ENCODE assay signal across 3 cellular contexts in genomic region chr2:172613610-172614231, GRCh38.
TF ChIP-seq lines count a peak whose summit lies in the region.

No MANE protein-coding gene starts in this region.

TF ChIP-seq in A549, 52 proteins besides CTCF, POLR2A, EP300 and RAD21:
- no peak for TF ChIP-seq EHF (CRISPR knock-in tag; IDR thresholded peaks at IDR 0.05)
- TF ChIP-seq EHMT2 (IDR thresholded peaks at IDR 0.05; ENCODE audit: low read depth) = no peak
- TF ChIP-seq SMC3 (IDR thresholded peaks at IDR 0.05) = peak; percentile 27; the same call in 1 of the 3 replicates
- TF ChIP-seq NFE2L2 (conservative IDR thresholded peaks at IDR 0.05; ENCODE audit: low read length) = no peak
- TF ChIP-seq FOXS1 (CRISPR knock-in tag; IDR thresholded peaks at IDR 0.05) = no peak
TF ChIP-seq in A549: peak in this region for 1.

TF ChIP-seq in GM23338, 12 proteins besides CTCF, POLR2A, EP300 and RAD21 (continues in another document):
- TF ChIP-seq, protein P1, sequence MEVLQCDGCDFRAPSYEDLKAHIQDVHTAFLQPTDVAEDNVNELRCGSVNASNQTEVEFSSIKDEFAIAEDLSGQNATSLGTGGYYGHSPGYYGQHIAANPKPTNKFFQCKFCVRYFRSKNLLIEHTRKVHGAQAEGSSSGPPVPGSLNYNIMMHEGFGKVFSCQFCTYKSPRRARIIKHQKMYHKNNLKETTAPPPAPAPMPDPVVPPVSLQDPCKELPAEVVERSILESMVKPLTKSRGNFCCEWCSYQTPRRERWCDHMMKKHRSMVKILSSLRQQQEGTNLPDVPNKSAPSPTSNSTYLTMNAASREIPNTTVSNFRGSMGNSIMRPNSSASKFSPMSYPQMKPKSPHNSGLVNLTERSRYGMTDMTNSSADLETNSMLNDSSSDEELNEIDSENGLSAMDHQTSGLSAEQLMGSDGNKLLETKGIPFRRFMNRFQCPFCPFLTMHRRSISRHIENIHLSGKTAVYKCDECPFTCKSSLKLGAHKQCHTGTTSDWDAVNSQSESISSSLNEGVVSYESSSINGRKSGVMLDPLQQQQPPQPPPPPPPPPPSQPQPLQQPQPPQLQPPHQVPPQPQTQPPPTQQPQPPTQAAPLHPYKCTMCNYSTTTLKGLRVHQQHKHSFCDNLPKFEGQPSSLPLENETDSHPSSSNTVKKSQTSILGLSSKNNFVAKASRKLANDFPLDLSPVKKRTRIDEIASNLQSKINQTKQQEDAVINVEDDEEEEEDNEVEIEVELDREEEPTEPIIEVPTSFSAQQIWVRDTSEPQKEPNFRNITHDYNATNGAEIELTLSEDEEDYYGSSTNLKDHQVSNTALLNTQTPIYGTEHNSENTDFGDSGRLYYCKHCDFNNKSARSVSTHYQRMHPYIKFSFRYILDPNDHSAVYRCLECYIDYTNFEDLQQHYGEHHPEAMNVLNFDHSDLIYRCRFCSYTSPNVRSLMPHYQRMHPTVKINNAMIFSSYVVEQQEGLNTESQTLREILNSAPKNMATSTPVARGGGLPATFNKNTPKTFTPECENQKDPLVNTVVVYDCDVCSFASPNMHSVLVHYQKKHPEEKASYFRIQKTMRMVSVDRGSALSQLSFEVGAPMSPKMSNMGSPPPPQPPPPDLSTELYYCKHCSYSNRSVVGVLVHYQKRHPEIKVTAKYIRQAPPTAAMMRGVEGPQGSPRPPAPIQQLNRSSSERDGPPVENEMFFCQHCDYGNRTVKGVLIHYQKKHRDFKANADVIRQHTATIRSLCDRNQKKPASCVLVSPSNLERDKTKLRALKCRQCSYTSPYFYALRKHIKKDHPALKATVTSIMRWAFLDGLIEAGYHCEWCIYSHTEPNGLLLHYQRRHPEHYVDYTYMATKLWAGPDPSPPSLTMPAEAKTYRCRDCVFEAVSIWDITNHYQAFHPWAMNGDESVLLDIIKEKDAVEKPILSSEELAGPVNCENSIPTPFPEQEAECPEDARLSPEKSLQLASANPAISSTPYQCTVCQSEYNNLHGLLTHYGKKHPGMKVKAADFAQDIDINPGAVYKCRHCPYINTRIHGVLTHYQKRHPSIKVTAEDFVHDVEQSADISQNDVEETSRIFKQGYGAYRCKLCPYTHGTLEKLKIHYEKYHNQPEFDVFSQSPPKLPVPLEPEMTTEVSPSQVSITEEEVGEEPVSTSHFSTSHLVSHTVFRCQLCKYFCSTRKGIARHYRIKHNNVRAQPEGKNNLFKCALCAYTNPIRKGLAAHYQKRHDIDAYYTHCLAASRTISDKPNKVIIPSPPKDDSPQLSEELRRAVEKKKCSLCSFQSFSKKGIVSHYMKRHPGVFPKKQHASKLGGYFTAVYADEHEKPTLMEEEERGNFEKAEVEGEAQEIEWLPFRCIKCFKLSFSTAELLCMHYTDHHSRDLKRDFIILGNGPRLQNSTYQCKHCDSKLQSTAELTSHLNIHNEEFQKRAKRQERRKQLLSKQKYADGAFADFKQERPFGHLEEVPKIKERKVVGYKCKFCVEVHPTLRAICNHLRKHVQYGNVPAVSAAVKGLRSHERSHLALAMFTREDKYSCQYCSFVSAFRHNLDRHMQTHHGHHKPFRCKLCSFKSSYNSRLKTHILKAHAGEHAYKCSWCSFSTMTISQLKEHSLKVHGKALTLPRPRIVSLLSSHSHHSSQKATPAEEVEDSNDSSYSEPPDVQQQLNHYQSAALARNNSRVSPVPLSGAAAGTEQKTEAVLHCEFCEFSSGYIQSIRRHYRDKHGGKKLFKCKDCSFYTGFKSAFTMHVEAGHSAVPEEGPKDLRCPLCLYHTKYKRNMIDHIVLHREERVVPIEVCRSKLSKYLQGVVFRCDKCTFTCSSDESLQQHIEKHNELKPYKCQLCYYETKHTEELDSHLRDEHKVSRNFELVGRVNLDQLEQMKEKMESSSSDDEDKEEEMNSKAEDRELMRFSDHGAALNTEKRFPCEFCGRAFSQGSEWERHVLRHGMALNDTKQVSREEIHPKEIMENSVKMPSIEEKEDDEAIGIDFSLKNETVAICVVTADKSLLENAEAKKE (CRISPR knock-in tag; IDR thresholded peaks at IDR 0.05) = no peak
- TF ChIP-seq REST (IDR thresholded peaks at IDR 0.05; ENCODE audit: unreplicated experiment) = no peak
- TF ChIP-seq CREB1 (CRISPR knock-in tag; IDR thresholded peaks at IDR 0.05; ENCODE audit: low read depth) = no peak
- no peak for TF ChIP-seq ZNF114 (CRISPR knock-in tag; IDR thresholded peaks at IDR 0.05)
- no peak for TF ChIP-seq POLR2AphosphoS5 (IDR thresholded peaks at IDR 0.05; ENCODE audit: low read depth)
- no peak for TF ChIP-seq ETS1 (IDR thresholded peaks at IDR 0.05)
- no peak for TF ChIP-seq JUNB (IDR thresholded peaks at IDR 0.05; ENCODE audit: unreplicated experiment)
- TF ChIP-seq EZH2 (IDR thresholded peaks at IDR 0.05; ENCODE audit: low read depth, unreplicated experiment) = no peak
- TF ChIP-seq ZNF331 (CRISPR knock-in tag; IDR thresholded peaks at IDR 0.05; ENCODE audit: low read depth) = no peak
- no peak for TF ChIP-seq STAT1 (IDR thresholded peaks at IDR 0.05; ENCODE audit: unreplicated experiment)
- TF ChIP-seq EZH2phosphoT487 (IDR thresholded peaks at IDR 0.05; ENCODE audit: unreplicated experiment) = no peak

TF ChIP-seq in K562, 482 proteins besides CTCF, POLR2A, EP300 and RAD21:
- TF ChIP-seq XRCC5 (IDR thresholded peaks at IDR 0.05; ENCODE audit: low read depth, low read length) (no peak), ZNF639 (CRISPR knock-in tag; conservative IDR thresholded peaks at IDR 0.05 in 1 of 2, IDR thresholded peaks at IDR 0.05 in 1 of 2) (no peak), ARNT (IDR thresholded peaks at IDR 0.05) (no peak), POLR2G (IDR thresholded peaks at IDR 0.05; ENCODE audit: low read depth, low read length) (peak; percentile 52)
